2 cellular contexts compared by ENCODE assay signal in the genomic region with DNA sequence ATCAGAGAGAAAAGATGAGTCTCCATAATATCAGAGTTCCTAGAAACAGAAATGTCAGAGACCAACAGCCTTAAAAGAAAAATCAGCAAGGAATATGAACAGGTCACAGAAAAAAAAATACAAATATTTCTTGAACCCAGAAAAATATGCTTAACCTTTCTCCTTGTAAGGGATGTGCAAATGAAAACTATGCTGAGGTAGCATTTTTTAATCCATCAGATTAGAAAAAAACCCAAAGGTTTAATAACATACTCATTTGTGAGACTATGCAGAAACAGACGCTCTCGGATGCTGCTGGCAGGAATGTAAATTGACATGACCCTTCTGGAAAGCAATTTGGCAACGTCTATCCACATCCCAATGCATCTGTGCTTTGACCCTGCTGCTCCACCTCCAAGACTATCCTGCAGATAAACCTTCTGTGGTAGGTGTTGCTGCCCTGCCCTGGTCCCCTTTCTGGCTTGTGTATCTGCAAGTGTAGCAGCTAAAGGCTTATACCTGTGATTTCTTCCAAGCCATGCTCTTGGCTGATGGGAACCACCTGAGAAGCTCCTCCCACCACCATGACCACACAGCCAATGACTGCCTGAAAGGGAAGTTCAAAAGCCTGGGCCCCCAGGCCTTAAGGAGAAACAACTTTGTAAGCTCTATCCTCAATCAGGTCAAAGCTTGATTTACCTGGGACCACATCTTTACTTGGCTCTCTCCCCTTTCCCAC.
TF ChIP-seq lines count a peak whose summit lies in the region.

No MANE protein-coding gene starts in this region.

TF ChIP-seq in K562, 482 proteins besides CTCF, POLR2A, EP300 and RAD21:
- TF ChIP-seq C11orf30 (IDR thresholded peaks at IDR 0.05; ENCODE audit: low read depth) (peak; percentile 66), MAFF (IDR thresholded peaks at IDR 0.05; ENCODE audit: low read length) (peak; percentile 74), ZNF316 (IDR thresholded peaks at IDR 0.05) (peak; percentile 84), MAFK (IDR thresholded peaks at IDR 0.05; ENCODE audit: low read length) (peak; percentile 67), MAFG (tag; conservative IDR thresholded peaks at IDR 0.05) (peak; percentile 75), NCOR1 (IDR thresholded peaks at IDR 0.05) (no peak), ZSCAN32 (CRISPR knock-in tag; IDR thresholded peaks at IDR 0.05) (no peak)
- TF ChIP-seq, protein P1, sequence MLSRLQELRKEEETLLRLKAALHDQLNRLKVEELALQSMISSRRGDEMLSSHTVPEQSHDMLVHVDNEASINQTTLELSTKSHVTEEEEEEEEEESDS (CRISPR knock-in tag; IDR thresholded peaks at IDR 0.05), result no peak
TF ChIP-seq in K562: peak in this region for 5.

TF ChIP-seq in HepG2, 621 proteins besides CTCF, POLR2A, EP300 and RAD21 (continues in another document):
- peak; percentile 86 to 95 for TF ChIP-seq MAFK (conservative IDR thresholded peaks at IDR 0.05 in 1 of 2, IDR thresholded peaks at IDR 0.05 in 1 of 2; ENCODE audit: low read length in 2 of 2)
- no peak for TF ChIP-seq ZFX (CRISPR knock-in tag; IDR thresholded peaks at IDR 0.05; ENCODE audit: low read depth)
- TF ChIP-seq, protein P2, sequence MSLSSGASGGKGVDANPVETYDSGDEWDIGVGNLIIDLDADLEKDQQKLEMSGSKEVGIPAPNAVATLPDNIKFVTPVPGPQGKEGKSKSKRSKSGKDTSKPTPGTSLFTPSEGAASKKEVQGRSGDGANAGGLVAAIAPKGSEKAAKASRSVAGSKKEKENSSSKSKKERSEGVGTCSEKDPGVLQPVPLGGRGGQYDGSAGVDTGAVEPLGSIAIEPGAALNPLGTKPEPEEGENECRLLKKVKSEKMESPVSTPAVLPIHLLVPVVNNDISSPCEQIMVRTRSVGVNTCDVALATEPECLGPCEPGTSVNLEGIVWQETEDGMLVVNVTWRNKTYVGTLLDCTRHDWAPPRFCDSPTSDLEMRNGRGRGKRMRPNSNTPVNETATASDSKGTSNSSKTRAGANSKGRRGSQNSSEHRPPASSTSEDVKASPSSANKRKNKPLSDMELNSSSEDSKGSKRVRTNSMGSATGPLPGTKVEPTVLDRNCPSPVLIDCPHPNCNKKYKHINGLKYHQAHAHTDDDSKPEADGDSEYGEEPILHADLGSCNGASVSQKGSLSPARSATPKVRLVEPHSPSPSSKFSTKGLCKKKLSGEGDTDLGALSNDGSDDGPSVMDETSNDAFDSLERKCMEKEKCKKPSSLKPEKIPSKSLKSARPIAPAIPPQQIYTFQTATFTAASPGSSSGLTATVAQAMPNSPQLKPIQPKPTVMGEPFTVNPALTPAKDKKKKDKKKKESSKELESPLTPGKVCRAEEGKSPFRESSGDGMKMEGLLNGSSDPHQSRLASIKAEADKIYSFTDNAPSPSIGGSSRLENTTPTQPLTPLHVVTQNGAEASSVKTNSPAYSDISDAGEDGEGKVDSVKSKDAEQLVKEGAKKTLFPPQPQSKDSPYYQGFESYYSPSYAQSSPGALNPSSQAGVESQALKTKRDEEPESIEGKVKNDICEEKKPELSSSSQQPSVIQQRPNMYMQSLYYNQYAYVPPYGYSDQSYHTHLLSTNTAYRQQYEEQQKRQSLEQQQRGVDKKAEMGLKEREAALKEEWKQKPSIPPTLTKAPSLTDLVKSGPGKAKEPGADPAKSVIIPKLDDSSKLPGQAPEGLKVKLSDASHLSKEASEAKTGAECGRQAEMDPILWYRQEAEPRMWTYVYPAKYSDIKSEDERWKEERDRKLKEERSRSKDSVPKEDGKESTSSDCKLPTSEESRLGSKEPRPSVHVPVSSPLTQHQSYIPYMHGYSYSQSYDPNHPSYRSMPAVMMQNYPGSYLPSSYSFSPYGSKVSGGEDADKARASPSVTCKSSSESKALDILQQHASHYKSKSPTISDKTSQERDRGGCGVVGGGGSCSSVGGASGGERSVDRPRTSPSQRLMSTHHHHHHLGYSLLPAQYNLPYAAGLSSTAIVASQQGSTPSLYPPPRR (CRISPR knock-in tag; IDR thresholded peaks at IDR 0.05; ENCODE audit: borderline replicate concordance), result no peak
- no peak for TF ChIP-seq KDM2A (CRISPR knock-in tag; IDR thresholded peaks at IDR 0.05; ENCODE audit: borderline replicate concordance, low read depth)
- TF ChIP-seq NR2F6 (IDR thresholded peaks at IDR 0.05), result no peak
- no peak for TF ChIP-seq NR2F6 (CRISPR knock-in tag; IDR thresholded peaks at IDR 0.05)
- TF ChIP-seq, protein P3, sequence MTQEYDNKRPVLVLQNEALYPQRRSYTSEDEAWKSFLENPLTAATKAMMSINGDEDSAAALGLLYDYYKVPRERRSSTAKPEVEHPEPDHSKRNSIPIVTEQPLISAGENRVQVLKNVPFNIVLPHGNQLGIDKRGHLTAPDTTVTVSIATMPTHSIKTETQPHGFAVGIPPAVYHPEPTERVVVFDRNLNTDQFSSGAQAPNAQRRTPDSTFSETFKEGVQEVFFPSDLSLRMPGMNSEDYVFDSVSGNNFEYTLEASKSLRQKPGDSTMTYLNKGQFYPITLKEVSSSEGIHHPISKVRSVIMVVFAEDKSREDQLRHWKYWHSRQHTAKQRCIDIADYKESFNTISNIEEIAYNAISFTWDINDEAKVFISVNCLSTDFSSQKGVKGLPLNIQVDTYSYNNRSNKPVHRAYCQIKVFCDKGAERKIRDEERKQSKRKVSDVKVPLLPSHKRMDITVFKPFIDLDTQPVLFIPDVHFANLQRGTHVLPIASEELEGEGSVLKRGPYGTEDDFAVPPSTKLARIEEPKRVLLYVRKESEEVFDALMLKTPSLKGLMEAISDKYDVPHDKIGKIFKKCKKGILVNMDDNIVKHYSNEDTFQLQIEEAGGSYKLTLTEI (CRISPR knock-in tag; conservative IDR thresholded peaks at IDR 0.05), result no peak
- TF ChIP-seq ZNF383 (CRISPR knock-in tag; IDR thresholded peaks at IDR 0.05; ENCODE audit: borderline replicate concordance), result no peak
- TF ChIP-seq ZNF468 (CRISPR knock-in tag; IDR thresholded peaks at IDR 0.05), result no peak
- TF ChIP-seq ZNF589 (CRISPR knock-in tag; conservative IDR thresholded peaks at IDR 0.05), result no peak
- no peak for TF ChIP-seq ZNF354B (CRISPR knock-in tag; IDR thresholded peaks at IDR 0.05)
- TF ChIP-seq, protein P4, sequence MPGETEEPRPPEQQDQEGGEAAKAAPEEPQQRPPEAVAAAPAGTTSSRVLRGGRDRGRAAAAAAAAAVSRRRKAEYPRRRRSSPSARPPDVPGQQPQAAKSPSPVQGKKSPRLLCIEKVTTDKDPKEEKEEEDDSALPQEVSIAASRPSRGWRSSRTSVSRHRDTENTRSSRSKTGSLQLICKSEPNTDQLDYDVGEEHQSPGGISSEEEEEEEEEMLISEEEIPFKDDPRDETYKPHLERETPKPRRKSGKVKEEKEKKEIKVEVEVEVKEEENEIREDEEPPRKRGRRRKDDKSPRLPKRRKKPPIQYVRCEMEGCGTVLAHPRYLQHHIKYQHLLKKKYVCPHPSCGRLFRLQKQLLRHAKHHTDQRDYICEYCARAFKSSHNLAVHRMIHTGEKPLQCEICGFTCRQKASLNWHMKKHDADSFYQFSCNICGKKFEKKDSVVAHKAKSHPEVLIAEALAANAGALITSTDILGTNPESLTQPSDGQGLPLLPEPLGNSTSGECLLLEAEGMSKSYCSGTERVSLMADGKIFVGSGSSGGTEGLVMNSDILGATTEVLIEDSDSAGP (CRISPR knock-in tag; IDR thresholded peaks at IDR 0.05; ENCODE audit: borderline replicate concordance), result no peak
- peak; percentile 83 for TF ChIP-seq TEAD3 (CRISPR knock-in tag; optimal IDR thresholded peaks at IDR 0.05; ENCODE audit: borderline replicate concordance)
- TF ChIP-seq U2AF1 (optimal IDR thresholded peaks at IDR 0.05; ENCODE audit: low read depth, low read length), result no peak
- TF ChIP-seq, protein P5, sequence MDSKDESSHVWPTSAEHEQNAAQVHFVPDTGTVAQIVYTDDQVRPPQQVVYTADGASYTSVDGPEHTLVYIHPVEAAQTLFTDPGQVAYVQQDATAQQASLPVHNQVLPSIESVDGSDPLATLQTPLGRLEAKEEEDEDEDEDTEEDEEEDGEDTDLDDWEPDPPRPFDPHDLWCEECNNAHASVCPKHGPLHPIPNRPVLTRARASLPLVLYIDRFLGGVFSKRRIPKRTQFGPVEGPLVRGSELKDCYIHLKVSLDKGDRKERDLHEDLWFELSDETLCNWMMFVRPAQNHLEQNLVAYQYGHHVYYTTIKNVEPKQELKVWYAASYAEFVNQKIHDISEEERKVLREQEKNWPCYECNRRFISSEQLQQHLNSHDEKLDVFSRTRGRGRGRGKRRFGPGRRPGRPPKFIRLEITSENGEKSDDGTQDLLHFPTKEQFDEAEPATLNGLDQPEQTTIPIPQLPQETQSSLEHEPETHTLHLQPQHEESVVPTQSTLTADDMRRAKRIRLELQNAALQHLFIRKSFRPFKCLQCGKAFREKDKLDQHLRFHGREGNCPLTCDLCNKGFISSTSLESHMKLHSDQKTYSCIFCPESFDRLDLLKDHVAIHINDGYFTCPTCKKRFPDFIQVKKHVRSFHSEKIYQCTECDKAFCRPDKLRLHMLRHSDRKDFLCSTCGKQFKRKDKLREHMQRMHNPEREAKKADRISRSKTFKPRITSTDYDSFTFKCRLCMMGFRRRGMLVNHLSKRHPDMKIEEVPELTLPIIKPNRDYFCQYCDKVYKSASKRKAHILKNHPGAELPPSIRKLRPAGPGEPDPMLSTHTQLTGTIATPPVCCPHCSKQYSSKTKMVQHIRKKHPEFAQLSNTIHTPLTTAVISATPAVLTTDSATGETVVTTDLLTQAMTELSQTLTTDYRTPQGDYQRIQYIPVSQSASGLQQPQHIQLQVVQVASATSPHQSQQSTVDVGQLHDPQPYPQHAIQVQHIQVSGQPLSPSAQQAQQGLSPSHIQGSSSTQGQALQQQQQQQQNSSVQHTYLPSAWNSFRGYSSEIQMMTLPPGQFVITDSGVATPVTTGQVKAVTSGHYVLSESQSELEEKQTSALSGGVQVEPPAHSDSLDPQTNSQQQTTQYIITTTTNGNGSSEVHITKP (CRISPR knock-in tag; IDR thresholded peaks at IDR 0.05; ENCODE audit: low read depth), result no peak
- TF ChIP-seq NFYB (CRISPR knock-in tag; IDR thresholded peaks at IDR 0.05), result 0 out of 2 replicates have a peak, but pooled peaks have one; percentile 14
- TF ChIP-seq TOPORS (CRISPR knock-in tag; IDR thresholded peaks at IDR 0.05), result no peak
- TF ChIP-seq, protein P6, sequence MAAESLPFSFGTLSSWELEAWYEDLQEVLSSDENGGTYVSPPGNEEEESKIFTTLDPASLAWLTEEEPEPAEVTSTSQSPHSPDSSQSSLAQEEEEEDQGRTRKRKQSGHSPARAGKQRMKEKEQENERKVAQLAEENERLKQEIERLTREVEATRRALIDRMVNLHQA (CRISPR knock-in tag; IDR thresholded peaks at IDR 0.05), result no peak
- TF ChIP-seq, protein P7, sequence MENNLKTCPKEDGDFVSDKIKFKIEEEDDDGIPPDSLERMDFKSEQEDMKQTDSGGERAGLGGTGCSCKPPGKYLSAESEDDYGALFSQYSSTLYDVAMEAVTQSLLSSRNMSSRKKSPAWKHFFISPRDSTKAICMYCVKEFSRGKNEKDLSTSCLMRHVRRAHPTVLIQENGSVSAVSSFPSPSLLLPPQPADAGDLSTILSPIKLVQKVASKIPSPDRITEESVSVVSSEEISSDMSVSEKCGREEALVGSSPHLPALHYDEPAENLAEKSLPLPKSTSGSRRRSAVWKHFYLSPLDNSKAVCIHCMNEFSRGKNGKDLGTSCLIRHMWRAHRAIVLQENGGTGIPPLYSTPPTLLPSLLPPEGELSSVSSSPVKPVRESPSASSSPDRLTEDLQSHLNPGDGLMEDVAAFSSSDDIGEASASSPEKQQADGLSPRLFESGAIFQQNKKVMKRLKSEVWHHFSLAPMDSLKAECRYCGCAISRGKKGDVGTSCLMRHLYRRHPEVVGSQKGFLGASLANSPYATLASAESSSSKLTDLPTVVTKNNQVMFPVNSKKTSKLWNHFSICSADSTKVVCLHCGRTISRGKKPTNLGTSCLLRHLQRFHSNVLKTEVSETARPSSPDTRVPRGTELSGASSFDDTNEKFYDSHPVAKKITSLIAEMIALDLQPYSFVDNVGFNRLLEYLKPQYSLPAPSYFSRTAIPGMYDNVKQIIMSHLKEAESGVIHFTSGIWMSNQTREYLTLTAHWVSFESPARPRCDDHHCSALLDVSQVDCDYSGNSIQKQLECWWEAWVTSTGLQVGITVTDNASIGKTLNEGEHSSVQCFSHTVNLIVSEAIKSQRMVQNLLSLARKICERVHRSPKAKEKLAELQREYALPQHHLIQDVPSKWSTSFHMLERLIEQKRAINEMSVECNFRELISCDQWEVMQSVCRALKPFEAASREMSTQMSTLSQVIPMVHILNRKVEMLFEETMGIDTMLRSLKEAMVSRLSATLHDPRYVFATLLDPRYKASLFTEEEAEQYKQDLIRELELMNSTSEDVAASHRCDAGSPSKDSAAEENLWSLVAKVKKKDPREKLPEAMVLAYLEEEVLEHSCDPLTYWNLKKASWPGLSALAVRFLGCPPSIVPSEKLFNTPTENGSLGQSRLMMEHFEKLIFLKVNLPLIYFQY (CRISPR knock-in tag; IDR thresholded peaks at IDR 0.05; ENCODE audit: borderline replicate concordance), result no peak
- no peak for TF ChIP-seq ZNF20 (CRISPR knock-in tag; IDR thresholded peaks at IDR 0.05)
- TF ChIP-seq, protein P8, sequence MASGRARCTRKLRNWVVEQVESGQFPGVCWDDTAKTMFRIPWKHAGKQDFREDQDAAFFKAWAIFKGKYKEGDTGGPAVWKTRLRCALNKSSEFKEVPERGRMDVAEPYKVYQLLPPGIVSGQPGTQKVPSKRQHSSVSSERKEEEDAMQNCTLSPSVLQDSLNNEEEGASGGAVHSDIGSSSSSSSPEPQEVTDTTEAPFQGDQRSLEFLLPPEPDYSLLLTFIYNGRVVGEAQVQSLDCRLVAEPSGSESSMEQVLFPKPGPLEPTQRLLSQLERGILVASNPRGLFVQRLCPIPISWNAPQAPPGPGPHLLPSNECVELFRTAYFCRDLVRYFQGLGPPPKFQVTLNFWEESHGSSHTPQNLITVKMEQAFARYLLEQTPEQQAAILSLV (CRISPR knock-in tag; IDR thresholded peaks at IDR 0.05; ENCODE audit: borderline replicate concordance), result no peak
- TF ChIP-seq ZNF326 (CRISPR knock-in tag; IDR thresholded peaks at IDR 0.05; ENCODE audit: borderline replicate concordance), result no peak
- no peak for TF ChIP-seq PLRG1 (conservative IDR thresholded peaks at IDR 0.05)
- TF ChIP-seq ZNF33B (CRISPR knock-in tag; IDR thresholded peaks at IDR 0.05), result no peak
- no peak for TF ChIP-seq ATF1 (CRISPR knock-in tag; IDR thresholded peaks at IDR 0.05)
- peak; percentile 93 for TF ChIP-seq MAFF (IDR thresholded peaks at IDR 0.05; ENCODE audit: low read depth, low read length)
- no peak for TF ChIP-seq XBP1 (CRISPR knock-in tag; IDR thresholded peaks at IDR 0.05)
- TF ChIP-seq SP4 (CRISPR knock-in tag; IDR thresholded peaks at IDR 0.05), result no peak
- TF ChIP-seq NFYC (CRISPR knock-in tag; IDR thresholded peaks at IDR 0.05), result peak; percentile 38; the same call in 1 of the 2 replicates
- no peak for TF ChIP-seq KAT2B (IDR thresholded peaks at IDR 0.05; ENCODE audit: borderline replicate concordance, low read depth, low read length)
- no peak for TF ChIP-seq ZNF562 (CRISPR knock-in tag; IDR thresholded peaks at IDR 0.05; ENCODE audit: borderline replicate concordance)
- no peak for TF ChIP-seq KMT2A (CRISPR knock-in tag; IDR thresholded peaks at IDR 0.05)
- TF ChIP-seq RARG (CRISPR knock-in tag; IDR thresholded peaks at IDR 0.05; ENCODE audit: low read depth), result no peak
- no peak for TF ChIP-seq ZIK1 (CRISPR knock-in tag; IDR thresholded peaks at IDR 0.05; ENCODE audit: borderline replicate concordance, low read depth)
- TF ChIP-seq, protein P9, sequence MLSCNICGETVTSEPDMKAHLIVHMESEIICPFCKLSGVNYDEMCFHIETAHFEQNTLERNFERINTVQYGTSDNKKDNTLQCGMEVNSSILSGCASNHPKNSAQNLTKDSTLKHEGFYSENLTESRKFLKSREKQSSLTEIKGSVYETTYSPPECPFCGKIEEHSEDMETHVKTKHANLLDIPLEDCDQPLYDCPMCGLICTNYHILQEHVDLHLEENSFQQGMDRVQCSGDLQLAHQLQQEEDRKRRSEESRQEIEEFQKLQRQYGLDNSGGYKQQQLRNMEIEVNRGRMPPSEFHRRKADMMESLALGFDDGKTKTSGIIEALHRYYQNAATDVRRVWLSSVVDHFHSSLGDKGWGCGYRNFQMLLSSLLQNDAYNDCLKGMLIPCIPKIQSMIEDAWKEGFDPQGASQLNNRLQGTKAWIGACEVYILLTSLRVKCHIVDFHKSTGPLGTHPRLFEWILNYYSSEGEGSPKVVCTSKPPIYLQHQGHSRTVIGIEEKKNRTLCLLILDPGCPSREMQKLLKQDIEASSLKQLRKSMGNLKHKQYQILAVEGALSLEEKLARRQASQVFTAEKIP (CRISPR knock-in tag; IDR thresholded peaks at IDR 0.05; ENCODE audit: borderline replicate concordance), result no peak
